ENCODE assay signal across 8 cellular contexts in the genomic region with DNA sequence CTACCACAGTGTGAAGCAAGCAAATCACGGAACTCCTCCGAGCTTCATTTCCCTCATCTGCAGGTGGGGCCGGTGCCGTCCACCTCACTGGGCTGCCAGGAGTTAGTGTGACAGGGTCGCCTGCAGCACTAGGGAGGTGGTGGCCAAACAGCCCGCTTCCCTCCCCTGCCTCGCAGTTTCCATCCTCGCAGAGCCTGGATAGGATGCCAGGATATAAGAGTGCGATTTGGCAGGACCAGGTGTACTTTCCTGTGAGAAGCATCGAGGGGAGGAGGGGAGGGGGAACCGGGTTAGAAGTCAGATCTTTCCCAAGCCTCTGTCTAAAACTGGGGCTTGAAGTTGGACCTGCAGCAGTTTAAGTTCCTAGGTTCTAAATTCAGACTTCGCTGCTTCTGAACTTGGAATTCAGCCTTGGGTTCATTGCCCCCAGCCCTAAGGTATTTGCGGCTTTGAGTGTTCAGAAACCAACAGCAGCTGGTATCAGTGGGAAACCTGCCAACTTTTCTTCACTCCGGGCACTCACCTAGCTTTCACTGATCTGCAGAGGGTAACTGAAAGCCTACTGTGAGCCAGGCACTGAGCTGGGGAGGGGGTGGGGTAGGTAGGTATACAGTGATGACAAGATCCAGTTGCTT. TPM values are rescaled to one million over a fixed set of nuclear protein-coding genes. Genes with fewer than 3 reads are reported as not detected.
DNase-seq lines count a peak whose midpoint lies in the region; ATAC-seq and TF ChIP-seq lines count a peak whose summit lies in the region.

No MANE protein-coding gene starts in this region.

- H3K27me3 ChIP-seq in NT2/D1 (ENCODE audit: insufficient read depth, insufficient read length) (peaks cover 2% of the 10 kb centered on the region), heart right ventricle (no peaks in the 10 kb centered on the region)

- peak overlapping the region; percentile 98 to 100 (median 100) for H3K27ac ChIP-seq in heart right ventricle

- H3K9me3 ChIP-seq in NT2/D1 (ENCODE audit: insufficient read depth, low read length) = peaks cover 26% of the 10 kb centered on the region
- peaks cover 0 to 13% (median 0%) of the 10 kb centered on the region in 11 donors for H3K9me3 ChIP-seq in heart right ventricle

- H3K4me1 Mint-ChIP-seq in activated naive CD4-positive, alpha-beta T cell treated with anti-CD3 and anti-CD28 coated beads, Interleukin-2, amount 50 U/mL, for 24 hours = peaks cover 29% of the 10 kb centered on the region

- DNase-seq in activated T-cell treated with anti-CD3 and anti-CD28 coated beads for 4 hours = peak; percentile 5
- no peak for DNase-seq in activated T-cell treated with anti-CD3 and anti-CD28 coated beads, Interleukin-2, amount 50 U/mL, for 48 hours
- DNase-seq in NT2/D1 (ENCODE audit: low read depth, low spot score) = peak; percentile 25
- DNase-seq in heart right ventricle = peak in 1 of 2 donors; percentile 45
- DNase-seq in posterior vena cava (ENCODE audit: low spot score) = peak; percentile 88
- DNase-seq in epidermal melanocyte (ENCODE audit: insufficient read length, low spot score) = no peak

- no peak overlapping the region for H3K27ac Mint-ChIP-seq in activated naive CD4-positive, alpha-beta T cell treated with anti-CD3 and anti-CD28 coated beads, Interleukin-2, amount 50 U/mL, for 24 hours

- TF ChIP-seq CTCF in heart right ventricle (IDR thresholded peaks at IDR 0.05) = no peak

- H3K9me3 Mint-ChIP-seq in activated naive CD4-positive, alpha-beta T cell treated with anti-CD3 and anti-CD28 coated beads, Interleukin-2, amount 50 U/mL, for 24 hours = peaks cover 6% of the 10 kb centered on the region

- peaks cover 12% of the 10 kb centered on the region for H3K4me1 ChIP-seq in NT2/D1 (ENCODE audit: insufficient read depth, insufficient read length)
- H3K4me1 ChIP-seq in heart right ventricle = peaks cover 0 to 26% (median 14%) of the 10 kb centered on the region in 9 donors

- peak in 6 of 8 donors; percentile 0 to 30 (median 4) for ATAC-seq in heart right ventricle
- ATAC-seq in HG03045 (IDR thresholded peaks at IDR 0.05; ENCODE audit: unreplicated experiment) = no peak

- 4% methylated on average over 14 of the region's 14 CpGs for WGBS in heart right ventricle, 2 donors

- H3K27me3 Mint-ChIP-seq in activated naive CD4-positive, alpha-beta T cell treated with anti-CD3 and anti-CD28 coated beads, Interleukin-2, amount 50 U/mL, for 24 hours = no peaks in the 10 kb centered on the region

- intact Hi-C loops in heart right ventricle (cut with DNase I) = loop anchor here (1.0 to 10.0 kb wide), 24 partner anchors 29 to 914 kb away; a partner anchor contains a TSS
- intact Hi-C loops in posterior vena cava (cut with DNase I) = loop anchor here in 1 of 2 donors (10.0 kb wide), 1 partner anchor 109 kb away; no protein-coding TSS in a partner anchor

- peak overlapping the region; percentile 98 for H3K4me3 Mint-ChIP-seq in activated naive CD4-positive, alpha-beta T cell treated with anti-CD3 and anti-CD28 coated beads, Interleukin-2, amount 50 U/mL, for 24 hours

- H3K36me3 Mint-ChIP-seq in activated naive CD4-positive, alpha-beta T cell treated with anti-CD3 and anti-CD28 coated beads, Interleukin-2, amount 50 U/mL, for 24 hours = peaks cover 13% of the 10 kb centered on the region

- H3K36me3 ChIP-seq in NT2/D1 (ENCODE audit: insufficient read depth, insufficient read length, low read length) (peaks cover 24% of the 10 kb centered on the region), heart right ventricle (peaks cover 0 to 19% (median 6%) of the 10 kb centered on the region in 9 donors)

- H3K4me3 ChIP-seq in NT2/D1 (ENCODE audit: insufficient read length, low read depth) (peak overlapping the region; percentile 84), heart right ventricle (peak overlapping the region in 9 of 10 donors; percentile 74 to 97 (median 94))

- H3K9ac ChIP-seq in NT2/D1 (ENCODE audit: insufficient read length, low read depth) = peak overlapping the region; percentile 92

RNA-seq across cellular contexts. Expression of a gene that starts 1.7 kb away (rescaled TPM):
- total RNA-seq in heart right ventricle (100 to 1,000 TPM in 3 of 10 donors, 10 to 100 TPM in 7; 47.0 to 209 (median 78.8) TPM), posterior vena cava (100 to 1,000 TPM; 120 to 219 TPM)
- 10 to 100 TPM; 48.8 to 78.3 TPM for polyA plus RNA-seq in heart right ventricle

Comparison
In these comparisons a context has a peak if more than half of its experiments do, and no peak if none do; other contexts are left out.
1. DNase-seq: peak in activated T-cell treated with anti-CD3 and anti-CD28 coated beads for 4 hours (single experiment), NT2/D1 (single experiment) and posterior vena cava (single experiment); none in activated T-cell treated with anti-CD3 and anti-CD28 coated beads, Interleukin-2, amount 50 U/mL, for 48 hours (0 of 2) and epidermal melanocyte (single experiment).